1 cellular context compared by ENCODE assay signal in the genomic region with DNA sequence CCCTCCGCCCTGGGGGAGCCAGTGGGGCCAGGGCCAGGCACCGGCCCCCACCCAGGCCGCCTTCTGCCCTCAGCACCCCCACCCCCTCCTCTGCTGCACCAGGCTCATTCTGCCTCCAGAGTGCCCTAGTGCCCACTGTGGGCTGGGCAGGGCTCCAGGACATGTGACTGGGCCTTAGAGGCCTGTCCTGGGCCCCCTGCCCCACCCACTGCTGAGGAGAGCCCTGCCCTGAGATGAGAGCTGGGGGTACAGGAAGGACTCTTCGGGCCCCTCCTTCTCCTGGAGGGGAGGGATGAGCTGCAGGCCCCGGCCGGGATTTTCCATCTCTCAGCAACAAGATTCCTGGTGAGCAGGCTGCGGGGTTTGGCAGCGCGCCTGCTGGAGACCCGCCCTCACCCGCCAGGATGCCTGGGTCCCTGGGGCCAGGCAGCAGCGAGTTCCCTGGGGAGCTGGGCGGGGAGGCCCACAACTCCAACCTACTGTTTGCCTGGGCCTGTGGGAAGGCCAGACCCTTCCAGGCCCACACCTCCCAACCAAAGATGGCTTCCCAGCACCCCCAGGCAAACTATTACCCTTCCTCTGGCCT.
TF ChIP-seq lines count a peak whose summit lies in the region.

No MANE protein-coding gene starts in this region.

TF ChIP-seq in HEK293, 187 proteins besides CTCF, POLR2A, EP300 and RAD21 (continued from another document):
- TF ChIP-seq, protein P1, sequence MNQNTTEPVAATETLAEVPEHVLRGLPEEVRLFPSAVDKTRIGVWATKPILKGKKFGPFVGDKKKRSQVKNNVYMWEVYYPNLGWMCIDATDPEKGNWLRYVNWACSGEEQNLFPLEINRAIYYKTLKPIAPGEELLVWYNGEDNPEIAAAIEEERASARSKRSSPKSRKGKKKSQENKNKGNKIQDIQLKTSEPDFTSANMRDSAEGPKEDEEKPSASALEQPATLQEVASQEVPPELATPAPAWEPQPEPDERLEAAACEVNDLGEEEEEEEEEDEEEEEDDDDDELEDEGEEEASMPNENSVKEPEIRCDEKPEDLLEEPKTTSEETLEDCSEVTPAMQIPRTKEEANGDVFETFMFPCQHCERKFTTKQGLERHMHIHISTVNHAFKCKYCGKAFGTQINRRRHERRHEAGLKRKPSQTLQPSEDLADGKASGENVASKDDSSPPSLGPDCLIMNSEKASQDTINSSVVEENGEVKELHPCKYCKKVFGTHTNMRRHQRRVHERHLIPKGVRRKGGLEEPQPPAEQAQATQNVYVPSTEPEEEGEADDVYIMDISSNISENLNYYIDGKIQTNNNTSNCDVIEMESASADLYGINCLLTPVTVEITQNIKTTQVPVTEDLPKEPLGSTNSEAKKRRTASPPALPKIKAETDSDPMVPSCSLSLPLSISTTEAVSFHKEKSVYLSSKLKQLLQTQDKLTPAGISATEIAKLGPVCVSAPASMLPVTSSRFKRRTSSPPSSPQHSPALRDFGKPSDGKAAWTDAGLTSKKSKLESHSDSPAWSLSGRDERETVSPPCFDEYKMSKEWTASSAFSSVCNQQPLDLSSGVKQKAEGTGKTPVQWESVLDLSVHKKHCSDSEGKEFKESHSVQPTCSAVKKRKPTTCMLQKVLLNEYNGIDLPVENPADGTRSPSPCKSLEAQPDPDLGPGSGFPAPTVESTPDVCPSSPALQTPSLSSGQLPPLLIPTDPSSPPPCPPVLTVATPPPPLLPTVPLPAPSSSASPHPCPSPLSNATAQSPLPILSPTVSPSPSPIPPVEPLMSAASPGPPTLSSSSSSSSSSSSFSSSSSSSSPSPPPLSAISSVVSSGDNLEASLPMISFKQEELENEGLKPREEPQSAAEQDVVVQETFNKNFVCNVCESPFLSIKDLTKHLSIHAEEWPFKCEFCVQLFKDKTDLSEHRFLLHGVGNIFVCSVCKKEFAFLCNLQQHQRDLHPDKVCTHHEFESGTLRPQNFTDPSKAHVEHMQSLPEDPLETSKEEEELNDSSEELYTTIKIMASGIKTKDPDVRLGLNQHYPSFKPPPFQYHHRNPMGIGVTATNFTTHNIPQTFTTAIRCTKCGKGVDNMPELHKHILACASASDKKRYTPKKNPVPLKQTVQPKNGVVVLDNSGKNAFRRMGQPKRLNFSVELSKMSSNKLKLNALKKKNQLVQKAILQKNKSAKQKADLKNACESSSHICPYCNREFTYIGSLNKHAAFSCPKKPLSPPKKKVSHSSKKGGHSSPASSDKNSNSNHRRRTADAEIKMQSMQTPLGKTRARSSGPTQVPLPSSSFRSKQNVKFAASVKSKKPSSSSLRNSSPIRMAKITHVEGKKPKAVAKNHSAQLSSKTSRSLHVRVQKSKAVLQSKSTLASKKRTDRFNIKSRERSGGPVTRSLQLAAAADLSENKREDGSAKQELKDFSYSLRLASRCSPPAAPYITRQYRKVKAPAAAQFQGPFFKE (tag by site-specific recombination; IDR thresholded peaks at IDR 0.05; ENCODE audit: borderline replicate concordance) = no peak
- TF ChIP-seq GLIS2 (tag by site-specific recombination; IDR thresholded peaks at IDR 0.05) (peak; percentile 60), KLF10 (tag by site-specific recombination; IDR thresholded peaks at IDR 0.05) (no peak), SP7 (tag by site-specific recombination; IDR thresholded peaks at IDR 0.05) (peak; percentile 25; the same call in 1 of the 2 replicates), ZNF555 (tag by site-specific recombination; conservative IDR thresholded peaks at IDR 0.05) (no peak), ZBTB48 (tag by site-specific recombination; IDR thresholded peaks at IDR 0.05) (peak; percentile 53; the same call in 1 of the 2 replicates), WT1 (tag by site-specific recombination; IDR thresholded peaks at IDR 0.05) (0 out of 2 replicates have a peak, but pooled peaks have one; percentile 18)
- TF ChIP-seq, protein P2, sequence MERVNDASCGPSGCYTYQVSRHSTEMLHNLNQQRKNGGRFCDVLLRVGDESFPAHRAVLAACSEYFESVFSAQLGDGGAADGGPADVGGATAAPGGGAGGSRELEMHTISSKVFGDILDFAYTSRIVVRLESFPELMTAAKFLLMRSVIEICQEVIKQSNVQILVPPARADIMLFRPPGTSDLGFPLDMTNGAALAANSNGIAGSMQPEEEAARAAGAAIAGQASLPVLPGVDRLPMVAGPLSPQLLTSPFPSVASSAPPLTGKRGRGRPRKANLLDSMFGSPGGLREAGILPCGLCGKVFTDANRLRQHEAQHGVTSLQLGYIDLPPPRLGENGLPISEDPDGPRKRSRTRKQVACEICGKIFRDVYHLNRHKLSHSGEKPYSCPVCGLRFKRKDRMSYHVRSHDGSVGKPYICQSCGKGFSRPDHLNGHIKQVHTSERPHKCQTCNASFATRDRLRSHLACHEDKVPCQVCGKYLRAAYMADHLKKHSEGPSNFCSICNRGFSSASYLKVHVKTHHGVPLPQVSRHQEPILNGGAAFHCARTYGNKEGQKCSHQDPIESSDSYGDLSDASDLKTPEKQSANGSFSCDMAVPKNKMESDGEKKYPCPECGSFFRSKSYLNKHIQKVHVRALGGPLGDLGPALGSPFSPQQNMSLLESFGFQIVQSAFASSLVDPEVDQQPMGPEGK (tag by site-specific recombination; IDR thresholded peaks at IDR 0.05) = peak; percentile 47
- TF ChIP-seq, protein P3, sequence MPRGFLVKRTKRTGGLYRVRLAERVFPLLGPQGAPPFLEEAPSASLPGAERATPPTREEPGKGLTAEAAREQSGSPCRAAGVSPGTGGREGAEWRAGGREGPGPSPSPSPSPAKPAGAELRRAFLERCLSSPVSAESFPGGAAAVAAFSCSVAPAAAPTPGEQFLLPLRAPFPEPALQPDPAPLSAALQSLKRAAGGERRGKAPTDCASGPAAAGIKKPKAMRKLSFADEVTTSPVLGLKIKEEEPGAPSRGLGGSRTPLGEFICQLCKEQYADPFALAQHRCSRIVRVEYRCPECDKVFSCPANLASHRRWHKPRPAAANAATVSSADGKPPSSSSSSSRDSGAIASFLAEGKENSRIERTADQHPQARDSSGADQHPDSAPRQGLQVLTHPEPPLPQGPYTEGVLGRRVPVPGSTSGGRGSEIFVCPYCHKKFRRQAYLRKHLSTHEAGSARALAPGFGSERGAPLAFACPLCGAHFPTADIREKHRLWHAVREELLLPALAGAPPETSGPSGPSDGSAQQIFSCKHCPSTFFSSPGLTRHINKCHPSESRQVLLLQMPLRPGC (tag by site-specific recombination; IDR thresholded peaks at IDR 0.05) = no peak
